8 cellular contexts compared by ENCODE assay signal in the genomic region with DNA sequence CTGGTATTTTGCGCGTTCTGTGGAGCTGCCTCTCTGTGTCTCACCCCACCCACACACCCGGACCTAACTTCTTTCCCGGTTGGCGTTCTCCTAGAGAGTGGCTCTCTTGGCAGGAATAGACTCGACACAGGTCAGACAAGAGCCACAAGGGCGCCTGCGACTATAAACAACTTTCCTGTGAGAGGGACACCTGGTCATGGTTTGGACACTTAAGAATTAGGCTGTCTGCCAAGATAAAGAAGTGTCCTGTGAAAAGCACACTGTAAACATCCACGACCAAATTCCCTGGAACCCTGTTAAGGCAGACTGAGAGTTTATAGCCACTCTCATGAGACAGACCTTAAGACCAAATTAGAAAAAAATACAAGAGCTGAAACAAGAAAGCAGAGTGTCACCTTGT.
A peak's percentile ranks its signal among the peaks of the same experiment; 100 is the strongest.
DNase-seq lines count a peak whose midpoint lies in the region; ATAC-seq, FAIRE-seq and TF ChIP-seq lines count a peak whose summit lies in the region.
"Not testable (repeated sequence)": the region's sequence is repeated elsewhere in the genome, so short reads cannot be mapped to it uniquely, and the experiment has no call there.

No MANE protein-coding gene starts in this region.

- not testable (repeated sequence) for H3K27ac Mint-ChIP-seq in astrocyte (ENCODE audit: unreplicated experiment)

- not testable (repeated sequence) for H3K79me2 ChIP-seq in astrocyte (ENCODE audit: insufficient read depth, low read length)

- CTCF ChIA-PET in A549 (lab: Yijun Ruan, JAX), result not testable (repeated sequence)

- H3K27me3 ChIP-seq in astrocyte (ENCODE audit: insufficient read depth, low read length), result not testable (repeated sequence)

- H3K4me2 ChIP-seq in A549; astrocyte (ENCODE audit: low read length): not testable (repeated sequence)

- not testable (repeated sequence) for H3K4me1 Mint-ChIP-seq in astrocyte (ENCODE audit: low read depth, unreplicated experiment)

- H3K4me3 Mint-ChIP-seq in astrocyte (ENCODE audit: unreplicated experiment), result not testable (repeated sequence)

- intact Hi-C loops in left colon (cut with DNase I, micrococcal nuclease); sciatic nerve (cut with DNase I): not testable (repeated sequence)

- TF ChIP-seq CTCF in A549 (IDR thresholded peaks at IDR 0.05); astrocyte (IDR thresholded peaks at IDR 0.05; ENCODE audit: insufficient read depth, low read depth, low read length): not testable (repeated sequence)

- H3K4me1 ChIP-seq in A549; astrocyte (ENCODE audit: insufficient read depth, low read length): not testable (repeated sequence)

- not testable (repeated sequence) for H4K20me1 ChIP-seq in astrocyte (ENCODE audit: insufficient read depth, low read length)

- FAIRE-seq in A549 (lab: Jason Lieb, UNC) (peak; percentile 93), astrocyte (lab: Jason Lieb, UNC) (peak; percentile 94)

- H3K9ac ChIP-seq in astrocyte (ENCODE audit: low read length), result not testable (repeated sequence)

- not testable (repeated sequence) for H3K27ac ChIP-seq in A549; astrocyte (ENCODE audit: low read depth, low read length)

- TF ChIP-seq POLR2A in A549 (IDR thresholded peaks at IDR 0.05; ENCODE audit: low read length), result not testable (repeated sequence)

- not testable (repeated sequence) for ATAC-seq in A549
- ATAC-seq in left colon, result peak; percentile 45
- peak; percentile 32 for ATAC-seq in sciatic nerve

- POLR2A ChIA-PET in A549 (lab: Yijun Ruan, JAX), result not testable (repeated sequence)

- DNase-seq in A549 (ENCODE audit: low read depth in 1 of 2, low spot score in 1 of 2); astrocyte (ENCODE audit: low read depth); left colon; sciatic nerve (ENCODE audit: low spot score): not testable (repeated sequence)
- peak; percentile 66 for DNase-seq in DMS79 (lab: John Stamatoyannopoulos, UW)
- peak; percentile 38 for DNase-seq in NCI-H1105 (lab: John Stamatoyannopoulos, UW)
- DNase-seq in NCI-H2107 treated with DMSO at 0.1 percent for 48 hours (lab: John Stamatoyannopoulos, UW; ENCODE audit: unreplicated experiment), result peak; percentile 27
- DNase-seq in NCI-H748 (lab: John Stamatoyannopoulos, UW; ENCODE audit: unreplicated experiment), result peak; percentile 62

- WGBS in A549 (ENCODE audit: missing lambda C conversion rate), result 74% methylated on average over 9 of the region's 9 CpGs

- not testable (repeated sequence) for TF ChIP-seq EP300 in A549 (IDR thresholded peaks at IDR 0.05)

- H2AFZ ChIP-seq in astrocyte (ENCODE audit: low read depth, low read length), result not testable (repeated sequence)

- not testable (repeated sequence) for H3K4me3 ChIP-seq in A549; astrocyte (ENCODE audit: insufficient read depth, low read depth, low read length)

- not testable (repeated sequence) for H3K9me3 Mint-ChIP-seq in astrocyte (ENCODE audit: unreplicated experiment)

- not testable (repeated sequence) for H3K36me3 ChIP-seq in astrocyte (ENCODE audit: insufficient read depth, low read length)

- TF ChIP-seq RAD21 in A549 (conservative IDR thresholded peaks at IDR 0.05 in 1 of 2, IDR thresholded peaks at IDR 0.05 in 1 of 2), result not testable (repeated sequence)

- H3K27me3 Mint-ChIP-seq in astrocyte (ENCODE audit: low read depth, unreplicated experiment), result not testable (repeated sequence)

- H3K36me3 Mint-ChIP-seq in astrocyte (ENCODE audit: low read depth, unreplicated experiment), result not testable (repeated sequence)

- not testable (repeated sequence) for H3K9me3 ChIP-seq in A549; astrocyte (ENCODE audit: insufficient read depth, low read depth, low read length)
